13 cellular contexts compared by ENCODE assay signal in the genomic region with DNA sequence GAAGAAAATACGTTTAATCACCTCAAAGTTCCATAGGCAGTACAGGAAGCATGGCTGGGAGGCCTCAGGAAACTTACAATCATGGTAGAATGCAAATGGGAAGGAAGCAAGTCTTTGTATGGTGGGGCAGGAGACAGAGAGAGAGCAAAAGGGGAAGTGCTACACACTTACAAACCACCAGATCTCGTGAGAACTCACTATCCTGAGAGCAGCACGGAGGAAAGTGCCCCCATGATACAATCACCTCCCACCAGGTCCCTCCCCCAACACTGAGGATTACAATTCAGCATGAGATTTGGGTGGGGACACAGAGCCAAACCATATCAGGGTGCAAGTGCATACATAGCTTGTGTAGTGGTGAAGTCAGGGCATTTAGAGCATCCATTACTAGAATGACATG.
DNase-seq lines count a peak whose midpoint lies in the region; ATAC-seq and TF ChIP-seq lines count a peak whose summit lies in the region.
"Had no signal": no experiment of that assay in that cellular context is flagged by ENCODE, and none has a peak within 500 bp of the region (broad histone marks: within the 10 kb centered on the region; RNA-seq: fewer than 3 reads in every experiment).

No MANE protein-coding gene starts in this region.

- H2AFZ ChIP-seq in mammary epithelial cell (ENCODE audit: low read depth, low read length), result peak overlapping the region; percentile 82
- peak overlapping the region; percentile 87 for H2AFZ ChIP-seq in neural progenitor cell (replicated peaks)
- H2AFZ ChIP-seq: PC-9 had no signal

- H3K27me3 ChIP-seq in breast epithelium (no peaks in the 10 kb centered on the region), mammary epithelial cell (ENCODE audit: insufficient read depth, low read length) (no peaks in the 10 kb centered on the region), neural progenitor cell (no peaks in the 10 kb centered on the region), upper lobe of right lung (no peaks in the 10 kb centered on the region)

- H4K20me1 ChIP-seq in mammary epithelial cell (ENCODE audit: insufficient read depth, low read length) (no peaks in the 10 kb centered on the region), neural progenitor cell (ENCODE audit: low read depth) (no peaks in the 10 kb centered on the region)

- H3K9me3 Mint-ChIP-seq in MCF 10A (ENCODE audit: unreplicated experiment) (no peaks in the 10 kb centered on the region), neural progenitor cell (no peaks in the 10 kb centered on the region)
- no peaks in the 10 kb centered on the region for H3K9me3 Mint-ChIP-seq in activated CD8-positive, alpha-beta T cell treated with anti-CD3 and anti-CD28 coated beads for 36 hours
- H3K9me3 Mint-ChIP-seq: activated T-helper 17 cell treated with anti-CD3 and anti-CD28 coated beads, Interleukin-2, amount 50 U/mL, for 72 hours; stimulated activated naive CD8-positive, alpha-beta T cell treated with anti-CD3 and anti-CD28 coated beads, Interleukin-15, amount 100 ng/mL, for 72 hours had no signal

- H3K36me3 ChIP-seq in breast epithelium, result no peaks in the 10 kb centered on the region
- no peaks in the 10 kb centered on the region for H3K36me3 ChIP-seq in mammary epithelial cell (ENCODE audit: insufficient read depth, low read length)
- no peaks in the 10 kb centered on the region for H3K36me3 ChIP-seq in neural progenitor cell
- H3K36me3 ChIP-seq in upper lobe of right lung, result no peaks in the 10 kb centered on the region

- no peak overlapping the region for H3K4me3 ChIP-seq in breast epithelium
- H3K4me3 ChIP-seq in mammary epithelial cell (replicated peaks in 1 of 3; ENCODE audit: insufficient read depth in 1 of 3, low read depth in 2 of 3, low read length in 3 of 3), result no peak overlapping the region
- no peak overlapping the region for H3K4me3 ChIP-seq in neural progenitor cell
- H3K4me3 ChIP-seq in upper lobe of right lung, result no peak overlapping the region
- H3K4me3 ChIP-seq in foreskin fibroblast (ENCODE audit: low read depth in 1 of 2, low read length in 2 of 2), result no peak overlapping the region
- H3K4me3 ChIP-seq: PC-9 had no signal

- no peak overlapping the region for H3K9ac ChIP-seq in mammary epithelial cell (ENCODE audit: insufficient read depth, low read length)
- H3K9ac ChIP-seq in neural progenitor cell, result no peak overlapping the region

- TF ChIP-seq POLR2A in breast epithelium (IDR thresholded peaks at IDR 0.05), result no peak

- peak overlapping the region; percentile 69 to 88 for H3K27ac ChIP-seq in breast epithelium
- no peak overlapping the region for H3K27ac ChIP-seq in mammary epithelial cell (ENCODE audit: insufficient read depth, low read depth, low read length)
- no peak overlapping the region for H3K27ac ChIP-seq in neural progenitor cell
- peak overlapping the region; percentile 71 for H3K27ac ChIP-seq in upper lobe of right lung
- H3K27ac ChIP-seq: PC-9 had no signal

- no TSS peak for BruUV-seq in MCF 10A (replicated peaks; lab: Mats Ljungman, UMichigan)
- no TSS peak for BruUV-seq in mammary epithelial cell (replicated peaks; lab: Mats Ljungman, UMichigan)

- intact Hi-C loops in breast epithelium (cut with DNase I; ENCODE audit: low total_unique reads), result no loop called here
- intact Hi-C loops in MCF 10A (cut with micrococcal nuclease), result no loop called here
- intact Hi-C loops in mammary epithelial cell (cut with micrococcal nuclease), result no loop called here
- intact Hi-C loops in upper lobe of right lung (cut with DNase I), result no loop called here
- intact Hi-C loops in activated CD8-positive, alpha-beta T cell treated with anti-CD3 and anti-CD28 coated beads for 36 hours (cut with micrococcal nuclease), result no loop called here

- dilution Hi-C loops in mammary epithelial cell (cut with HindIII; ENCODE audit: low sequenced_read_pairs), result no loop called here

- TF ChIP-seq CTCF in breast epithelium (IDR thresholded peaks at IDR 0.05) (no peak), MCF 10A (IDR thresholded peaks at IDR 0.05; ENCODE audit: unreplicated experiment) (no peak), mammary epithelial cell (conservative IDR thresholded peaks at IDR 0.05 in 1 of 2, IDR thresholded peaks at IDR 0.05 in 1 of 2; ENCODE audit: extremely low read depth in 1 of 2, insufficient read depth in 1 of 2, low read depth in 1 of 2, low read length in 2 of 2) (no peak), neural progenitor cell (IDR thresholded peaks at IDR 0.05) (no peak), upper lobe of right lung (IDR thresholded peaks at IDR 0.05) (no peak), foreskin fibroblast (IDR thresholded peaks at IDR 0.05; ENCODE audit: low read depth, low read length) (no peak)
- TF ChIP-seq CTCF in activated CD8-positive, alpha-beta T cell treated with anti-CD3 and anti-CD28 coated beads for 36 hours (IDR thresholded peaks at IDR 0.05), result no peak

- no peaks in the 10 kb centered on the region for H3K79me2 ChIP-seq in mammary epithelial cell (ENCODE audit: insufficient read depth, low read length)
- H3K79me2 ChIP-seq in neural progenitor cell (ENCODE audit: low read depth), result no peaks in the 10 kb centered on the region

- H3K36me3 Mint-ChIP-seq in MCF 10A (ENCODE audit: insufficient read depth, unreplicated experiment) (no peaks in the 10 kb centered on the region), neural progenitor cell (no peaks in the 10 kb centered on the region)
- no peaks in the 10 kb centered on the region for H3K36me3 Mint-ChIP-seq in activated CD8-positive, alpha-beta T cell treated with anti-CD3 and anti-CD28 coated beads for 36 hours (ENCODE audit: low read depth)

- no peak overlapping the region for H3K27ac Mint-ChIP-seq in MCF 10A (ENCODE audit: low read depth, unreplicated experiment)
- H3K27ac Mint-ChIP-seq in neural progenitor cell, result no peak overlapping the region
- H3K27ac Mint-ChIP-seq in activated CD8-positive, alpha-beta T cell treated with anti-CD3 and anti-CD28 coated beads for 36 hours, result no peak overlapping the region
- H3K27ac Mint-ChIP-seq: activated T-helper 17 cell treated with anti-CD3 and anti-CD28 coated beads, Interleukin-2, amount 50 U/mL, for 72 hours; dendritic cell treated with granulocyte-macrophage colony-stimulating factor and Interleukin-4, amounts not matched to agents 40 ng/mL and 50 ng/mL, for 4 days had no signal

- H3K4me1 ChIP-seq in breast epithelium, result peaks cover 0 to 7% of the 10 kb centered on the region in 2 donors
- no peaks in the 10 kb centered on the region for H3K4me1 ChIP-seq in mammary epithelial cell (ENCODE audit: insufficient read depth, low read length)
- H3K4me1 ChIP-seq in neural progenitor cell, result no peaks in the 10 kb centered on the region
- peaks cover 24% of the 10 kb centered on the region for H3K4me1 ChIP-seq in upper lobe of right lung

- H3K27me3 Mint-ChIP-seq in MCF 10A (ENCODE audit: insufficient read depth, unreplicated experiment), result no peaks in the 10 kb centered on the region
- peaks cover 2% of the 10 kb centered on the region for H3K27me3 Mint-ChIP-seq in neural progenitor cell (ENCODE audit: insufficient read depth, low read depth)
- H3K27me3 Mint-ChIP-seq in activated CD8-positive, alpha-beta T cell treated with anti-CD3 and anti-CD28 coated beads for 36 hours, result peaks cover 15% of the 10 kb centered on the region
- H3K27me3 Mint-ChIP-seq: activated T-helper 17 cell treated with anti-CD3 and anti-CD28 coated beads, Interleukin-2, amount 50 U/mL, for 72 hours had no signal

- no peaks in the 10 kb centered on the region for H3K4me1 Mint-ChIP-seq in MCF 10A (ENCODE audit: insufficient read depth, unreplicated experiment)
- H3K4me1 Mint-ChIP-seq in neural progenitor cell, result peaks cover 10% of the 10 kb centered on the region
- no peaks in the 10 kb centered on the region for H3K4me1 Mint-ChIP-seq in activated CD8-positive, alpha-beta T cell treated with anti-CD3 and anti-CD28 coated beads for 36 hours (ENCODE audit: low read depth)
- H3K4me1 Mint-ChIP-seq: activated T-helper 17 cell treated with anti-CD3 and anti-CD28 coated beads, Interleukin-2, amount 50 U/mL, for 72 hours had no signal

- POLR2A ChIA-PET in MCF 10A (lab: Yijun Ruan, JAX), result no interaction called here
- POLR2A ChIA-PET in activated CD8-positive, alpha-beta T cell treated with anti-CD3 and anti-CD28 coated beads for 36 hours (lab: Charles Lee), result no interaction called here

- H3K9me3 ChIP-seq in breast epithelium (no peaks in the 10 kb centered on the region), mammary epithelial cell (replicated peaks; ENCODE audit: insufficient read depth, low read length) (no peaks in the 10 kb centered on the region), neural progenitor cell (ENCODE audit: low read depth) (no peaks in the 10 kb centered on the region), upper lobe of right lung (no peaks in the 10 kb centered on the region)

- H3K4me2 ChIP-seq in mammary epithelial cell (ENCODE audit: insufficient read depth, low read depth, low read length), result no peak overlapping the region
- H3K4me2 ChIP-seq in neural progenitor cell, result no peak overlapping the region
- H3K4me2 ChIP-seq: PC-9 had no signal

- DNase-seq in breast epithelium (ENCODE audit: low spot score in 2 of 2) (no peak), MCF 10A (ENCODE audit: unreplicated experiment) (no peak), mammary epithelial cell (no peak), neural progenitor cell (ENCODE audit: low spot score) (no peak), upper lobe of right lung (no peak), foreskin fibroblast (no peak)
- DNase-seq in activated effector memory CD4-positive, alpha-beta T cell treated with Interleukin-2 at 50 U/mL for 16 hours, result no peak
- DNase-seq in activated CD8-positive, alpha-beta T cell treated with anti-CD3 and anti-CD28 coated beads for 36 hours, result no peak
- DNase-seq: NCI-H2029; PC-9; stimulated activated naive CD8-positive, alpha-beta T cell treated with anti-CD3 and anti-CD28 coated beads, Interleukin-15, amount 100 ng/mL, for 72 hours had no signal

- 74% methylated on average over 3 of the region's 3 CpGs for WGBS in mammary epithelial cell (ENCODE audit: low coverage, missing lambda C conversion rate)

- CTCF ChIA-PET in MCF 10A (lab: Yijun Ruan, JAX), result no interaction called here
- CTCF ChIA-PET in mammary epithelial cell (lab: Charles Lee; ENCODE audit: low non-redundant PET), result no interaction called here
- CTCF ChIA-PET in activated CD8-positive, alpha-beta T cell treated with anti-CD3 and anti-CD28 coated beads for 36 hours (lab: Charles Lee), result interaction anchor here (1.0 kb wide), 1 partner anchor 182 kb away, joined by 3 read pairs; no protein-coding TSS in a partner anchor

- in situ Hi-C loops in mammary epithelial cell (cut with MboI; ENCODE audit: low sequenced_read_pairs in 2 of 2), result no loop called here

- ATAC-seq in upper lobe of right lung, result no peak
- ATAC-seq in activated CD8-positive, alpha-beta T cell treated with anti-CD3 and anti-CD28 coated beads for 36 hours, result no peak
- ATAC-seq: activated T-helper 17 cell treated with anti-CD3 and anti-CD28 coated beads, Interleukin-2, amount 50 U/mL, for 72 hours; stimulated activated naive CD8-positive, alpha-beta T cell treated with anti-CD3 and anti-CD28 coated beads, Interleukin-15, amount 100 ng/mL, for 72 hours had no signal

- H3K4me3 Mint-ChIP-seq in MCF 10A (ENCODE audit: unreplicated experiment) (no peak overlapping the region), neural progenitor cell (no peak overlapping the region)
- no peak overlapping the region for H3K4me3 Mint-ChIP-seq in activated CD8-positive, alpha-beta T cell treated with anti-CD3 and anti-CD28 coated beads for 36 hours
- H3K4me3 Mint-ChIP-seq: activated T-helper 17 cell treated with anti-CD3 and anti-CD28 coated beads, Interleukin-2, amount 50 U/mL, for 72 hours; dendritic cell treated with granulocyte-macrophage colony-stimulating factor and Interleukin-4, amounts not matched to agents 40 ng/mL and 50 ng/mL, for 4 days; stimulated activated naive CD8-positive, alpha-beta T cell treated with anti-CD3 and anti-CD28 coated beads, Interleukin-15, amount 100 ng/mL, for 72 hours had no signal

- H3F3A ChIP-seq in neural progenitor cell (ENCODE audit: low read depth), result no peaks in the 10 kb centered on the region

Comparison
In these comparisons a context has a peak if more than half of its experiments do, and no peak if none do; other contexts are left out.
1. H3K27ac ChIP-seq: peak in breast epithelium (2 of 2) and upper lobe of right lung (single experiment); none in mammary epithelial cell (single experiment) and neural progenitor cell (single experiment).